12 cellular contexts compared by ENCODE assay signal in the genomic region with DNA sequence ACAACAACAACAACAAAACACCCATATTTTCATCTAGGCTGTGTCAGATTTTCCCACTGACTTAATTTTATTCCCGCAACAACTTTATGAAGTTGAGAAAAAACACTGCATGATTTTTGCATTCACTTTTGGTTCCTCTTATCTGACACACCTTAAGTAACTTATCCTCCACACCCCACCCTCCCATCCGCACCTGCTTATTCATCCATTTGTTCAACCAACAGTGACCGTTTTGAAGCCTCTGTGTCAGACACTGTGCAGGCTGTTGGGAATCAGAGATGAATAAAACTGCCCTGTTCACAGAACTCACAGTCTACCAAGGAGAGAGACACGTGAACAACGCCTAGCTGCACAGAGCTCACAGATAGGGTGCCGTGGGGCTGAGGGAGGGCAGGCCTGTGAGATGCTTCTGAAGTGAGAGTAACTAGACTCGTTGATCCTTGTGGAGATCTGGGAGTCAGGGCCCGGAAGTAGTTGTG. TPM values are rescaled to one million over a fixed set of nuclear protein-coding genes. Genes with fewer than 3 reads are reported as not detected.
DNase-seq lines count a peak whose midpoint lies in the region; ATAC-seq and TF ChIP-seq lines count a peak whose summit lies in the region.
"Had no signal": no experiment of that assay in that cellular context is flagged by ENCODE, and none has a peak within 500 bp of the region (broad histone marks: within the 10 kb centered on the region; RNA-seq: fewer than 3 reads in every experiment).

No MANE protein-coding gene starts in this region.

- peak overlapping the region; percentile 41 for H3K4me2 ChIP-seq in BLaER1
- H3K4me2 ChIP-seq in OCI-LY1 (ENCODE audit: low read length) = peak overlapping the region; percentile 39; the same call in 1 of the 2 replicates

- H3K4me1 ChIP-seq in BLaER1 (peaks cover 83% of the 10 kb centered on the region), OCI-LY1 (ENCODE audit: insufficient read depth, low read length, severe bottlenecking) (peaks cover 31% of the 10 kb centered on the region)

- peaks cover 25% of the 10 kb centered on the region; the same call in 1 of the 2 replicates for H3K36me3 ChIP-seq in BLaER1
- H3K36me3 ChIP-seq in OCI-LY1 (ENCODE audit: insufficient read depth, low read length) = no peaks in the 10 kb centered on the region; the same call in 1 of the 2 replicates
- no peaks in the 10 kb centered on the region for H3K36me3 ChIP-seq in kidney epithelial cell (ENCODE audit: control insufficient read depth, insufficient read depth, low read length)

- H3K9ac ChIP-seq in BLaER1 (no peak overlapping the region), OCI-LY1 (ENCODE audit: low read length) (no peak overlapping the region)

- DNase-seq in kidney epithelial cell (ENCODE audit: low read depth) (peak; percentile 52), NCI-H345 (lab: John Stamatoyannopoulos, UW) (no peak), NCI-H2081 treated with DMSO at 0.1 percent for 48 hours (lab: John Stamatoyannopoulos, UW) (no peak)
- DNase-seq in activated CD4-positive, alpha-beta T cell treated with anti-CD3 and anti-CD28 coated beads, Interleukin-2, amount 50 U/mL, for 1 hour = no peak
- DNase-seq: activated CD4-positive, CD25-positive, alpha-beta regulatory T cell treated with anti-CD3 and anti-CD28 coated beads, Interleukin-2, amount 50 U/mL, for 72 hours; DMS79 treated with DMSO at 0.1 percent for 48 hours; erythroblast; SIG-M5 had no signal

- H3K27me3 ChIP-seq in BLaER1 (no peaks in the 10 kb centered on the region), OCI-LY1 (ENCODE audit: insufficient read depth, low read length) (no peaks in the 10 kb centered on the region), kidney epithelial cell (ENCODE audit: control insufficient read depth, insufficient read depth, low read length) (no peaks in the 10 kb centered on the region)

- H3K27ac ChIP-seq in BLaER1 = no peak overlapping the region
- no peak overlapping the region for H3K27ac ChIP-seq in OCI-LY1 (ENCODE audit: low read depth, low read length, poor library complexity, severe bottlenecking)

- no peaks in the 10 kb centered on the region for H3K79me2 ChIP-seq in OCI-LY1 (ENCODE audit: insufficient read depth, low read length)

- H3K4me3 ChIP-seq in BLaER1 (no peak overlapping the region), OCI-LY1 (ENCODE audit: low read depth, low read length, poor library complexity, severe bottlenecking) (no peak overlapping the region), kidney epithelial cell (ENCODE audit: low read depth, low read length) (no peak overlapping the region)

- H2AFZ ChIP-seq in OCI-LY1 (ENCODE audit: low read length) = no peak overlapping the region

- H3F3A ChIP-seq in OCI-LY1 (ENCODE audit: insufficient read depth, low read length) = no peaks in the 10 kb centered on the region

- ATAC-seq in GM19328 (IDR thresholded peaks at IDR 0.05; ENCODE audit: unreplicated experiment) = peak; percentile 41
- ATAC-seq in HG03045 (IDR thresholded peaks at IDR 0.05; ENCODE audit: unreplicated experiment) = no peak

- TF ChIP-seq CTCF in OCI-LY1 (IDR thresholded peaks at IDR 0.05; ENCODE audit: low read length) (no peak), kidney epithelial cell (IDR thresholded peaks at IDR 0.05; ENCODE audit: insufficient read depth, low read length, poor library complexity, severe bottlenecking) (no peak)

- H3K9me3 ChIP-seq in BLaER1 (no peaks in the 10 kb centered on the region), OCI-LY1 (ENCODE audit: low read length) (no peaks in the 10 kb centered on the region)

- H3K9me2 ChIP-seq in OCI-LY1 (ENCODE audit: low read depth, low read length) = no peaks in the 10 kb centered on the region

- H4K20me1 ChIP-seq in BLaER1 = peaks cover 77% of the 10 kb centered on the region
- H4K20me1 ChIP-seq in OCI-LY1 (ENCODE audit: insufficient read depth, low read length) = no peaks in the 10 kb centered on the region

RNA-seq across cellular contexts. Expression of a gene that starts 7.4 kb away (rescaled TPM):
- total RNA-seq in kidney epithelial cell = 7.9 and 8.2 TPM in 2 replicates

RNA-seq across cellular contexts. Expression of a gene that starts 28.3 kb away (rescaled TPM):
- 14.2 and 15.7 TPM in 2 replicates for total RNA-seq in kidney epithelial cell

RNA-seq across cellular contexts. Expression of a gene that starts 47.9 kb away (rescaled TPM):
- total RNA-seq in kidney epithelial cell = 9.2 and 11.1 TPM in 2 replicates
